9 cellular contexts compared by ENCODE assay signal in genomic region chr12:8145754-8146415, GRCh38. TPM values are rescaled to one million over a fixed set of nuclear protein-coding genes. Genes with fewer than 3 reads are reported as not detected.
DNase-seq lines count a peak whose midpoint lies in the region; ATAC-seq and TF ChIP-seq lines count a peak whose summit lies in the region.
"Had no signal": no experiment of that assay in that cellular context is flagged by ENCODE, and none has a peak within 500 bp of the region (broad histone marks: within the 10 kb centered on the region; RNA-seq: fewer than 3 reads in every experiment).

No MANE protein-coding gene starts in this region.

- peaks cover 16% of the 10 kb centered on the region for H3K36me3 Mint-ChIP-seq in GM23338 (ENCODE audit: low read depth)

- H3K79me2 ChIP-seq in GM23338 (replicated peaks; ENCODE audit: insufficient read depth) = no peaks in the 10 kb centered on the region

- peaks cover 21% of the 10 kb centered on the region for H3K4me1 ChIP-seq in GM23338 (ENCODE audit: insufficient read depth)
- H3K4me1 ChIP-seq in right cardiac atrium (ENCODE audit: control insufficient read depth, insufficient read depth, low read length) = no peaks in the 10 kb centered on the region

- ATAC-seq in GM23338 = peak; percentile 99
- peak; percentile 95 to 97 for ATAC-seq in right cardiac atrium
- no peak for ATAC-seq in HG02588 (IDR thresholded peaks at IDR 0.05; ENCODE audit: unreplicated experiment)
- no peak for ATAC-seq in HG03432 (IDR thresholded peaks at IDR 0.05; ENCODE audit: unreplicated experiment)

- H3K27me3 Mint-ChIP-seq in GM23338 (ENCODE audit: insufficient read depth, low read depth, poor library complexity) = peaks cover 4% of the 10 kb centered on the region

- TF ChIP-seq CTCF in GM23338 (conservative IDR thresholded peaks at IDR 0.05; ENCODE audit: low read depth in 2 of 2) = no peak

- WGBS in right cardiac atrium = 39% methylated on average over 17 of the region's 17 CpGs

- peaks cover 19% of the 10 kb centered on the region for H3K4me1 Mint-ChIP-seq in GM23338

- intact Hi-C loops in right cardiac atrium (cut with DNase I) = no loop called here

- no peaks in the 10 kb centered on the region for H3K9me3 ChIP-seq in right cardiac atrium (ENCODE audit: control insufficient read depth, low read length)

- no peaks in the 10 kb centered on the region for H4K20me1 ChIP-seq in GM23338 (replicated peaks; ENCODE audit: insufficient read depth)

- no peak overlapping the region for H3K4me3 ChIP-seq in GM23338
- H3K4me3 ChIP-seq in right cardiac atrium (ENCODE audit: low read length) = no peak overlapping the region

- peak overlapping the region; percentile 81 for H3K27ac Mint-ChIP-seq in GM23338

- DNase-seq in GM23338 (ENCODE audit: low spot score) = peak; percentile 82
- peak; percentile 76 to 91 (median 87) for DNase-seq in right cardiac atrium
- peak; percentile 80 for DNase-seq in retina
- DNase-seq in activated CD8-positive, alpha-beta memory T cell treated with anti-CD3 and anti-CD28 coated beads for 24 hours = no peak
- DNase-seq in 8988T = no peak

- H3K27me3 ChIP-seq in GM23338 (ENCODE audit: insufficient read depth) (no peaks in the 10 kb centered on the region), right cardiac atrium (ENCODE audit: control insufficient read depth, insufficient read depth) (no peaks in the 10 kb centered on the region)

- H3K9me2 ChIP-seq in GM23338 (ENCODE audit: insufficient read depth) = peaks cover 9% of the 10 kb centered on the region; the same call in 1 of the 2 replicates

- 0 out of 2 replicates have a peak, but pooled peaks cover 3% of the 10 kb centered on the region for H3F3A ChIP-seq in GM23338 (replicated peaks; ENCODE audit: low read depth)

- H3K4me2 ChIP-seq in GM23338 = peak overlapping the region; percentile 68

- H3K36me3 ChIP-seq in GM23338 (ENCODE audit: insufficient read depth) = 0 out of 2 replicates have a peak, but pooled peaks cover 12% of the 10 kb centered on the region

- H3K9me3 Mint-ChIP-seq in GM23338 = peaks cover 19% of the 10 kb centered on the region

- 0 out of 2 replicates have a peak overlapping the region, but pooled peaks have one; percentile 46 for H3K27ac ChIP-seq in GM23338 (ENCODE audit: low read depth)
- peak overlapping the region; percentile 51 for H3K27ac ChIP-seq in angular gyrus (ENCODE audit: low read depth, low read length)
- no peak overlapping the region for H3K27ac ChIP-seq in right cardiac atrium (ENCODE audit: low read length)

- H3K4me3 Mint-ChIP-seq in GM23338 = no peak overlapping the region; the same call in 2 of the 3 replicates

- peak overlapping the region; percentile 98 for H2AFZ ChIP-seq in GM23338

TF ChIP-seq in GM23338, 12 proteins besides CTCF, POLR2A, EP300 and RAD21:
- no peak for TF ChIP-seq STAT1 (IDR thresholded peaks at IDR 0.05; ENCODE audit: unreplicated experiment)
- TF ChIP-seq, protein P1, sequence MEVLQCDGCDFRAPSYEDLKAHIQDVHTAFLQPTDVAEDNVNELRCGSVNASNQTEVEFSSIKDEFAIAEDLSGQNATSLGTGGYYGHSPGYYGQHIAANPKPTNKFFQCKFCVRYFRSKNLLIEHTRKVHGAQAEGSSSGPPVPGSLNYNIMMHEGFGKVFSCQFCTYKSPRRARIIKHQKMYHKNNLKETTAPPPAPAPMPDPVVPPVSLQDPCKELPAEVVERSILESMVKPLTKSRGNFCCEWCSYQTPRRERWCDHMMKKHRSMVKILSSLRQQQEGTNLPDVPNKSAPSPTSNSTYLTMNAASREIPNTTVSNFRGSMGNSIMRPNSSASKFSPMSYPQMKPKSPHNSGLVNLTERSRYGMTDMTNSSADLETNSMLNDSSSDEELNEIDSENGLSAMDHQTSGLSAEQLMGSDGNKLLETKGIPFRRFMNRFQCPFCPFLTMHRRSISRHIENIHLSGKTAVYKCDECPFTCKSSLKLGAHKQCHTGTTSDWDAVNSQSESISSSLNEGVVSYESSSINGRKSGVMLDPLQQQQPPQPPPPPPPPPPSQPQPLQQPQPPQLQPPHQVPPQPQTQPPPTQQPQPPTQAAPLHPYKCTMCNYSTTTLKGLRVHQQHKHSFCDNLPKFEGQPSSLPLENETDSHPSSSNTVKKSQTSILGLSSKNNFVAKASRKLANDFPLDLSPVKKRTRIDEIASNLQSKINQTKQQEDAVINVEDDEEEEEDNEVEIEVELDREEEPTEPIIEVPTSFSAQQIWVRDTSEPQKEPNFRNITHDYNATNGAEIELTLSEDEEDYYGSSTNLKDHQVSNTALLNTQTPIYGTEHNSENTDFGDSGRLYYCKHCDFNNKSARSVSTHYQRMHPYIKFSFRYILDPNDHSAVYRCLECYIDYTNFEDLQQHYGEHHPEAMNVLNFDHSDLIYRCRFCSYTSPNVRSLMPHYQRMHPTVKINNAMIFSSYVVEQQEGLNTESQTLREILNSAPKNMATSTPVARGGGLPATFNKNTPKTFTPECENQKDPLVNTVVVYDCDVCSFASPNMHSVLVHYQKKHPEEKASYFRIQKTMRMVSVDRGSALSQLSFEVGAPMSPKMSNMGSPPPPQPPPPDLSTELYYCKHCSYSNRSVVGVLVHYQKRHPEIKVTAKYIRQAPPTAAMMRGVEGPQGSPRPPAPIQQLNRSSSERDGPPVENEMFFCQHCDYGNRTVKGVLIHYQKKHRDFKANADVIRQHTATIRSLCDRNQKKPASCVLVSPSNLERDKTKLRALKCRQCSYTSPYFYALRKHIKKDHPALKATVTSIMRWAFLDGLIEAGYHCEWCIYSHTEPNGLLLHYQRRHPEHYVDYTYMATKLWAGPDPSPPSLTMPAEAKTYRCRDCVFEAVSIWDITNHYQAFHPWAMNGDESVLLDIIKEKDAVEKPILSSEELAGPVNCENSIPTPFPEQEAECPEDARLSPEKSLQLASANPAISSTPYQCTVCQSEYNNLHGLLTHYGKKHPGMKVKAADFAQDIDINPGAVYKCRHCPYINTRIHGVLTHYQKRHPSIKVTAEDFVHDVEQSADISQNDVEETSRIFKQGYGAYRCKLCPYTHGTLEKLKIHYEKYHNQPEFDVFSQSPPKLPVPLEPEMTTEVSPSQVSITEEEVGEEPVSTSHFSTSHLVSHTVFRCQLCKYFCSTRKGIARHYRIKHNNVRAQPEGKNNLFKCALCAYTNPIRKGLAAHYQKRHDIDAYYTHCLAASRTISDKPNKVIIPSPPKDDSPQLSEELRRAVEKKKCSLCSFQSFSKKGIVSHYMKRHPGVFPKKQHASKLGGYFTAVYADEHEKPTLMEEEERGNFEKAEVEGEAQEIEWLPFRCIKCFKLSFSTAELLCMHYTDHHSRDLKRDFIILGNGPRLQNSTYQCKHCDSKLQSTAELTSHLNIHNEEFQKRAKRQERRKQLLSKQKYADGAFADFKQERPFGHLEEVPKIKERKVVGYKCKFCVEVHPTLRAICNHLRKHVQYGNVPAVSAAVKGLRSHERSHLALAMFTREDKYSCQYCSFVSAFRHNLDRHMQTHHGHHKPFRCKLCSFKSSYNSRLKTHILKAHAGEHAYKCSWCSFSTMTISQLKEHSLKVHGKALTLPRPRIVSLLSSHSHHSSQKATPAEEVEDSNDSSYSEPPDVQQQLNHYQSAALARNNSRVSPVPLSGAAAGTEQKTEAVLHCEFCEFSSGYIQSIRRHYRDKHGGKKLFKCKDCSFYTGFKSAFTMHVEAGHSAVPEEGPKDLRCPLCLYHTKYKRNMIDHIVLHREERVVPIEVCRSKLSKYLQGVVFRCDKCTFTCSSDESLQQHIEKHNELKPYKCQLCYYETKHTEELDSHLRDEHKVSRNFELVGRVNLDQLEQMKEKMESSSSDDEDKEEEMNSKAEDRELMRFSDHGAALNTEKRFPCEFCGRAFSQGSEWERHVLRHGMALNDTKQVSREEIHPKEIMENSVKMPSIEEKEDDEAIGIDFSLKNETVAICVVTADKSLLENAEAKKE (CRISPR knock-in tag; IDR thresholded peaks at IDR 0.05) = peak; percentile 38; the same call in 1 of the 2 replicates
TF ChIP-seq in GM23338: peak in this region for 1.

RNA-seq across cellular contexts. Expression of gene ZNF705A, which starts 10.9 kb away (rescaled TPM):
- total RNA-seq in GM23338 (2014; rRNA removed; shearing (Covaris generic)) = not detected in 2 replicates
- polyA plus RNA-seq in GM23338 (2016; fragmentation: Nextera tagmentation; extraction: Ambion mirVana) (not detected in 2 replicates), right cardiac atrium (not detected)
- not detected for total RNA-seq in right cardiac atrium
- polyA plus RNA-seq: esophagus had no signal

RNA-seq across cellular contexts. Expression of gene CLEC4A, which starts 22.5 kb away (rescaled TPM):
- total RNA-seq in GM23338 (2014; rRNA removed; shearing (Covaris generic)) = 3.8 TPM in 1 of 2 replicates, not detected in the other
- 0.48 and 1.2 TPM in 2 replicates for polyA plus RNA-seq in GM23338 (2016; fragmentation: Nextera tagmentation; extraction: Ambion mirVana)
- total RNA-seq in right cardiac atrium = 1 to 10 TPM in 3 of 4 donors, under 1 TPM in 1; 0.82 to 1.5 (median 1.1) TPM
- 0.75 TPM for polyA plus RNA-seq in right cardiac atrium

Comparison
In these comparisons a context has a peak if more than half of its experiments do, and no peak if none do; other contexts are left out.
1. ATAC-seq: peak in GM23338 (single experiment) and right cardiac atrium (2 of 2); none in HG02588 (single experiment) and HG03432 (single experiment).
2. DNase-seq: peak in GM23338 (single experiment), right cardiac atrium (3 of 3) and retina (single experiment); none in activated CD8-positive, alpha-beta memory T cell treated with anti-CD3 and anti-CD28 coated beads for 24 hours (single experiment) and 8988T (single experiment).